In the genomic region with DNA sequence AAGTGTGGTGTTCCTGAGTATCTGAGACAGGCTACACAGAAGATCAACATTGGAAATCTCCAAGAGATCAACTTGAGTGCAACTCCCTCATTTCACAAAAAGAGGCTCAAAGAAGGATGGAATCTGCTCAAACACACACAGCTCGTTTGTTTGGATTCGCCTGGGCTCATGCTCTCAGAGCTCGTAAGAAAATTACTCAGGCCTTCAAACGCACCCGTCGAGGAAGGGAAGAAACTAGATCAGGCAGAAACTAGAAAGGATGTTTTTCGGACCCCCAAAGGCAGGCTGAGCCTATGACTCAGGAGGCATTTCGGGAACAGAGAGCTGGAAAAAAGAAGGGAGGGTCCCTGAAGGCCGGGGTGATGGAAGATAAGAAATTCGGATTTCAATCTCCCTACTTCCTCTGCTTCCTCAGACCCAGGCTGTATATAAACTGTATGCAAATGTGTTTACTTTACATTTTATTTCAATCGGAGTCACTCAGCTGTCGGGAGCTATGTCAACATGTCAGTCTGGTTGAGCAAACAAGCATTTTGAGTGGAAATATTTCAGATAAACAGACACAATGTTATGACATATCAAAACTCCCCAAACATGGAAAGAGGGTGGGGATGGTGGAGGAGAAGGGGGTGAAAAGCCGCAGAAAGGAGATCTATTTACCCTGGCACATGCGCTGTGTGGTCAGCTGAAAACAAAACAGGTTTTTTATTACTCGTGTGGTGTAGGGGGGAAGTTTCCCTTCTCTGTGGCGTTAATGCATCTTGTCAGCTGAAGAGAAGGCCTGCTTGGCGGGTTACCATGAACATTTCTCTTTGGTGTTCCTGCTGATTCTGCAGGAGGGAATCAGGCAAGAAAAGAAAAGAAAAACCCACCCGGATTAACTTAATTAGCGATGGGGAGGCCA, we compare ENCODE assay signal across 11 cellular contexts.
A peak's percentile ranks its signal among the peaks of the same experiment; 100 is the strongest.
DNase-seq lines count a peak whose midpoint lies in the region; ATAC-seq, FAIRE-seq and TF ChIP-seq lines count a peak whose summit lies in the region.
"Had no signal": no experiment of that assay in that cellular context is flagged by ENCODE, and none has a peak within 500 bp of the region (broad histone marks: within the 10 kb centered on the region; RNA-seq: fewer than 3 reads in every experiment).

No MANE protein-coding gene starts in this region.

- peaks cover 12% of the 10 kb centered on the region for H3F3A ChIP-seq in smooth muscle cell (ENCODE audit: low read depth)

- H4K20me1 ChIP-seq in smooth muscle cell (ENCODE audit: low read depth) = no peaks in the 10 kb centered on the region

- H3K9ac ChIP-seq in smooth muscle cell (ENCODE audit: low read depth) (no peak overlapping the region), kidney (ENCODE audit: low read length in 2 of 2) (no peak overlapping the region)

- TF ChIP-seq POLR2A in heart left ventricle (IDR thresholded peaks at IDR 0.05) = no peak

- H3K36me3 ChIP-seq in smooth muscle cell (ENCODE audit: low read depth) (no peaks in the 10 kb centered on the region), kidney (ENCODE audit: control insufficient read depth in 1 of 2, insufficient read depth in 2 of 2, low read length in 2 of 2) (no peaks in the 10 kb centered on the region), heart left ventricle (no peaks in the 10 kb centered on the region)
- H3K36me3 ChIP-seq: left ventricle myocardium inferior had no signal

- H3K27ac ChIP-seq in smooth muscle cell (ENCODE audit: low read depth) (peak overlapping the region; percentile 69), kidney (ENCODE audit: low read depth in 2 of 2, low read length in 2 of 2) (no peak overlapping the region), heart left ventricle (no peak overlapping the region)
- H3K27ac ChIP-seq: left ventricle myocardium inferior had no signal

- peak; percentile 1 for DNase-seq in KBM-7
- peak; percentile 19 for DNase-seq in inferior parietal cortex (ENCODE audit: extremely low spot score)
- DNase-seq in smooth muscle cell (lab: John Stamatoyannopoulos, UW; ENCODE audit: unreplicated experiment) = no peak
- DNase-seq in kidney = no peak
- DNase-seq in occipital lobe (lab: John Stamatoyannopoulos, UW) = no peak
- DNase-seq in heart left ventricle = no peak
- no peak for DNase-seq in NCI-H2107 (lab: John Stamatoyannopoulos, UW)
- DNase-seq: activated CD4-positive, alpha-beta T cell treated with anti-CD3 and anti-CD28 coated beads, Interleukin-2, amount 10 ng/mL, durations not matched to agents 24 days and 14 days; left ventricle myocardium inferior; NCI-H1694 had no signal

- H3K9me3 ChIP-seq in smooth muscle cell (replicated peaks; ENCODE audit: low read depth) (no peaks in the 10 kb centered on the region), kidney (ENCODE audit: control insufficient read depth in 1 of 2, low read length in 2 of 2) (no peaks in the 10 kb centered on the region), heart left ventricle (no peaks in the 10 kb centered on the region)
- H3K9me3 ChIP-seq: left ventricle myocardium inferior had no signal

- H3K4me2 ChIP-seq in smooth muscle cell = peak overlapping the region; percentile 76

- peaks cover 12% of the 10 kb centered on the region for H3K4me1 ChIP-seq in smooth muscle cell (ENCODE audit: low read depth)
- no peaks in the 10 kb centered on the region for H3K4me1 ChIP-seq in kidney (ENCODE audit: control insufficient read depth in 1 of 2, insufficient read depth in 1 of 2, low read depth in 1 of 2, low read length in 2 of 2)
- H3K4me1 ChIP-seq in heart left ventricle = no peaks in the 10 kb centered on the region
- H3K4me1 ChIP-seq: left ventricle myocardium inferior had no signal

- no peaks in the 10 kb centered on the region for H3K79me2 ChIP-seq in smooth muscle cell (ENCODE audit: low read depth)

- 9% methylated on average over 19 of the region's 19 CpGs for WGBS in smooth muscle cell (ENCODE audit: low lambda C conversion rate)
- WGBS in heart left ventricle, 4 donors = 45 to 60% (median 50%) methylated on average over 19 of the region's 19 CpGs

- no peak for ATAC-seq in heart left ventricle

- TF ChIP-seq CTCF in smooth muscle cell (IDR thresholded peaks at IDR 0.05; ENCODE audit: borderline replicate concordance, insufficient read depth, poor library complexity, severe bottlenecking) = no peak
- no peak for TF ChIP-seq CTCF in kidney (IDR thresholded peaks at IDR 0.05; ENCODE audit: borderline replicate concordance, extremely low read depth, insufficient read depth)
- no peak for TF ChIP-seq CTCF in heart left ventricle (IDR thresholded peaks at IDR 0.05)

- intact Hi-C loops in kidney (cut with DNase I) (no loop called here), heart left ventricle (cut with DNase I) (no loop called here)

- no peaks in the 10 kb centered on the region for H3K27me3 ChIP-seq in smooth muscle cell (ENCODE audit: low read depth)
- peaks cover 0 to 3% (median 0%) of the 10 kb centered on the region in 9 donors for H3K27me3 ChIP-seq in heart left ventricle

- in situ Hi-C loops in KBM-7 (cut with MboI; ENCODE audit: low pct_unique_long_range_greater_than_20kb, low sequenced_read_pairs) = no loop called here

- peak overlapping the region; percentile 97 for H2AFZ ChIP-seq in smooth muscle cell (ENCODE audit: low read depth)

- FAIRE-seq in kidney (lab: Jason Lieb, UNC) = no peak

- H3K4me3 ChIP-seq in smooth muscle cell (peak overlapping the region; percentile 20), kidney (ENCODE audit: low read length in 2 of 2) (no peak overlapping the region), heart left ventricle (no peak overlapping the region)
- H3K4me3 ChIP-seq: left ventricle myocardium inferior had no signal

TF ChIP-seq in PFSK-1, 5 proteins besides CTCF, POLR2A, EP300 and RAD21:
- TF ChIP-seq TAF1 (IDR thresholded peaks at IDR 0.05; ENCODE audit: borderline replicate concordance, insufficient read depth, low read length) (0 out of 2 replicates have a peak, but pooled peaks have one; percentile 41), FOXP2 (optimal IDR thresholded peaks at IDR 0.05; ENCODE audit: borderline replicate concordance, extremely low read depth, extremely low read length, insufficient read depth) (no peak)
TF ChIP-seq in PFSK-1: peak in this region for 1.

Comparison
In these comparisons a context has a peak if more than half of its experiments do, and no peak if none do; other contexts are left out.
1. DNase-seq: peak in KBM-7 (single experiment) and inferior parietal cortex (single experiment); none in smooth muscle cell (single experiment), kidney (single experiment), occipital lobe (single experiment), heart left ventricle (0 of 5) and NCI-H2107 (single experiment).